25 cellular contexts compared by ENCODE assay signal in the genomic region with DNA sequence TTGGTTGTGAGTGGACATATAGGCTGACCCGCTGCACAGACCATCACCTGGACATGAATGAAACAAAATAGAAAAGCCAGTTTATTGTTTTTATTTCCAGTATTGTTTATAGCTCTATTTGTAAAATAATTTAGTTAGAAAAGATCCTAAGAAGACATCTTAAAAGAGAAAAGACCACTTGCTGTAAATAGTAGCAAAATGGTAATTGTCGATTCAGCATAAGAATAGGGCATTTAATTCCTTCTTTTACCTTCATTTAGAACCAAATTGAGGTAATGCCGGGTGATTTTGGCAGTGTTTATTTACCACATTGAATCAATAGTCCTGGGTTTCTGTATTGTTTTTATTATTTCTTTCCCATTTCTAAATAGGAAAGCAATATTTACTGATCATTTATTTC.
"Had no signal": no experiment of that assay in that cellular context is flagged by ENCODE, and none has a peak within 500 bp of the region (broad histone marks: within the 10 kb centered on the region; RNA-seq: fewer than 3 reads in every experiment).

No MANE protein-coding gene starts in this region.

- H3K27me3 Mint-ChIP-seq: activated naive CD8-positive, alpha-beta T cell treated with anti-CD3 and anti-CD28 coated beads, Interleukin-2, amount 50 U/mL, for 24 hours; dendritic cell treated with granulocyte-macrophage colony-stimulating factor and Interleukin-4, amounts not matched to agents 40 ng/mL and 50 ng/mL, for 4 days; naive thymus-derived CD8-positive, alpha-beta T cell had no signal

- H3K4me1 ChIP-seq: lower lobe of right lung, prostate gland had no signal

- H3K9me3 ChIP-seq: lower lobe of right lung, neutrophil, ovary, prostate gland, right atrium auricular region had no signal

- H3K27ac Mint-ChIP-seq: activated CD8-positive, alpha-beta T cell treated with anti-CD3 and anti-CD28 coated beads, Interleukin-2, amount 10 ng/mL, durations not matched to agents 7 days and 5 days; activated naive CD8-positive, alpha-beta T cell treated with anti-CD3 and anti-CD28 coated beads, Interleukin-2, amount 50 U/mL, for 24 hours; activated T-helper 1 cell treated with anti-CD3 and anti-CD28 coated beads, Interleukin-12 subunit alpha, Interleukin-12 subunit beta, Interleukin-2, Interleukin-4 antibody, amounts not matched to agents 30 ng/mL and 10 ng/mL and 1 ng/mL, durations not matched to agents 14 hours and 24 hours and 36 hours; dendritic cell treated with granulocyte-macrophage colony-stimulating factor and Interleukin-4, amounts not matched to agents 40 ng/mL and 50 ng/mL, for 4 days had no signal

- H3K4me3 ChIP-seq: lower lobe of right lung, ovary, prostate gland, right atrium auricular region had no signal

- FAIRE-seq: endothelial cell of umbilical vein, frontal cortex, keratinocyte, TTC549 had no signal

- H3K4me3 Mint-ChIP-seq: activated CD8-positive, alpha-beta T cell treated with anti-CD3 and anti-CD28 coated beads, Interleukin-2, amount 10 ng/mL, durations not matched to agents 7 days and 5 days; activated naive CD8-positive, alpha-beta T cell treated with anti-CD3 and anti-CD28 coated beads, Interleukin-2, amount 50 U/mL, for 24 hours; activated T-helper 1 cell treated with anti-CD3 and anti-CD28 coated beads, Interleukin-12 subunit alpha, Interleukin-12 subunit beta, Interleukin-2, Interleukin-4 antibody, amounts not matched to agents 30 ng/mL and 10 ng/mL and 1 ng/mL, durations not matched to agents 14 hours and 24 hours and 36 hours; dendritic cell treated with granulocyte-macrophage colony-stimulating factor and Interleukin-4, amounts not matched to agents 40 ng/mL and 50 ng/mL, for 4 days; naive thymus-derived CD8-positive, alpha-beta T cell had no signal

- H3K9me3 Mint-ChIP-seq: activated naive CD8-positive, alpha-beta T cell treated with anti-CD3 and anti-CD28 coated beads, Interleukin-2, amount 50 U/mL, for 24 hours; activated T-helper 1 cell treated with anti-CD3 and anti-CD28 coated beads, Interleukin-12 subunit alpha, Interleukin-12 subunit beta, Interleukin-2, Interleukin-4 antibody, amounts not matched to agents 30 ng/mL and 10 ng/mL and 1 ng/mL, durations not matched to agents 14 hours and 24 hours and 36 hours; dendritic cell treated with granulocyte-macrophage colony-stimulating factor and Interleukin-4, amounts not matched to agents 40 ng/mL and 50 ng/mL, for 4 days; naive thymus-derived CD8-positive, alpha-beta T cell had no signal

- ATAC-seq: activated CD8-positive, alpha-beta T cell treated with anti-CD3 and anti-CD28 coated beads, Interleukin-2, amount 10 ng/mL, durations not matched to agents 7 days and 5 days; activated naive CD8-positive, alpha-beta T cell treated with anti-CD3 and anti-CD28 coated beads, Interleukin-2, amount 50 U/mL, for 24 hours; esophagus mucosa; lower lobe of right lung; naive thymus-derived CD8-positive, alpha-beta T cell; stimulated activated naive CD8-positive, alpha-beta T cell treated with anti-CD3 and anti-CD28 coated beads, Interleukin-15, Interleukin-2, amounts not matched to agents 100 U/mL and 50 U/mL, for 24 hours had no signal

- H3K36me3 ChIP-seq: ovary, prostate gland had no signal

- H3K27me3 ChIP-seq: neutrophil, ovary, right atrium auricular region had no signal

- H3K27ac ChIP-seq: lower lobe of right lung, neutrophil, ovary, prostate gland, right atrium auricular region, WERI-Rb-1 had no signal

- DNase-seq: activated CD4-positive, alpha-beta T cell treated with anti-CD3 and anti-CD28 coated beads for 1 hour; activated CD4-positive, alpha-beta T cell treated with anti-CD3 and anti-CD28 coated beads, Interleukin-2, amount 50 U/mL, for 1 hour; activated CD8-positive, alpha-beta T cell treated with anti-CD3 and anti-CD28 coated beads, Interleukin-2, amount 10 ng/mL, durations not matched to agents 7 days and 5 days; activated gamma-delta T cell; activated naive CD4-positive, alpha-beta T cell treated with anti-CD3 and anti-CD28 coated beads, Interleukin-2, amount 50 U/mL, for 16 hours; activated naive CD8-positive, alpha-beta T cell treated with anti-CD3 and anti-CD28 coated beads, Interleukin-2, amount 50 U/mL, for 24 hours; effector CD4-positive, alpha-beta T cell; glutamatergic neuron; hippocampal formation; lower lobe of right lung; naive thymus-derived CD8-positive, alpha-beta T cell; ovary; stimulated activated CD4-positive, alpha-beta T cell treated with anti-CD3 and anti-CD28 coated beads, Interleukin-4, amount 100 ng/mL, for 4 hours; stimulated activated naive CD8-positive, alpha-beta T cell treated with anti-CD3 and anti-CD28 coated beads, Interleukin-15, Interleukin-2, amounts not matched to agents 100 U/mL and 50 U/mL, for 24 hours; WERI-Rb-1 had no signal
